Comparison of ENCODE assay signal across 7 cellular contexts in genomic region chr5:1789838-1790462, GRCh38. TPM values are rescaled to one million over a fixed set of nuclear protein-coding genes. Genes with fewer than 3 reads are reported as not detected.
A peak's percentile ranks its signal among the peaks of the same experiment; 100 is the strongest.
DNase-seq lines count a peak whose midpoint lies in the region; ATAC-seq and TF ChIP-seq lines count a peak whose summit lies in the region.

No MANE protein-coding gene starts in this region.

- H3F3A ChIP-seq in PC-9 (ENCODE audit: insufficient read depth, low read depth) (peaks cover 17% of the 10 kb centered on the region; the same call in 1 of the 2 replicates), neural progenitor cell (ENCODE audit: low read depth) (peaks cover 11% of the 10 kb centered on the region)

- H3K9me3 Mint-ChIP-seq in neural progenitor cell: no peaks in the 10 kb centered on the region

- no TSS peak for BruUV-seq in PC-9 (replicated peaks; lab: Mats Ljungman, UMichigan)

- ATAC-seq in left lobe of liver (no peak), GM21576 (IDR thresholded peaks at IDR 0.05; ENCODE audit: unreplicated experiment) (no peak), HG02588 (IDR thresholded peaks at IDR 0.05; ENCODE audit: unreplicated experiment) (no peak)

- peaks cover 11% of the 10 kb centered on the region for H3K4me1 ChIP-seq in PC-9 (replicated peaks; ENCODE audit: insufficient read depth)
- peaks cover 13% of the 10 kb centered on the region for H3K4me1 ChIP-seq in neural progenitor cell

- H3K27ac ChIP-seq in PC-9 (no peak overlapping the region), neural progenitor cell (no peak overlapping the region)

- H3K4me1 Mint-ChIP-seq in neural progenitor cell: peaks cover 18% of the 10 kb centered on the region

- CTCF ChIA-PET in PC-9 (lab: Charles Lee): no interaction called here

- peak; percentile 57 for DNase-seq in GM03348 (ENCODE audit: low spot score)
- DNase-seq in PC-9: peak in 1 of 2 experiments; percentile 64
- peak; percentile 34 for DNase-seq in dedifferentiated amniotic fluid mesenchymal stem cell (ENCODE audit: extremely low spot score)
- DNase-seq in neural progenitor cell (ENCODE audit: low spot score): no peak
- no peak for DNase-seq in left lobe of liver (ENCODE audit: low spot score)

- no peaks in the 10 kb centered on the region for H3K9me3 ChIP-seq in PC-9 (ENCODE audit: insufficient read depth, low read depth)
- no peaks in the 10 kb centered on the region for H3K9me3 ChIP-seq in neural progenitor cell (ENCODE audit: low read depth)

- no peak overlapping the region for H3K27ac Mint-ChIP-seq in neural progenitor cell

- H3K79me2 ChIP-seq in PC-9 (ENCODE audit: low read depth) (no peaks in the 10 kb centered on the region), neural progenitor cell (ENCODE audit: low read depth) (no peaks in the 10 kb centered on the region)

- POLR2A ChIA-PET in PC-9 (lab: Charles Lee; ENCODE audit: unreplicated experiment): no interaction called here

- H2AFZ ChIP-seq in PC-9: peak overlapping the region; percentile 53
- H2AFZ ChIP-seq in neural progenitor cell (replicated peaks): peak overlapping the region; percentile 71

- peak overlapping the region; percentile 66 for H3K4me2 ChIP-seq in PC-9
- H3K4me2 ChIP-seq in neural progenitor cell: no peak overlapping the region

- H3K36me3 ChIP-seq in PC-9 (ENCODE audit: low read depth) (no peaks in the 10 kb centered on the region), neural progenitor cell (no peaks in the 10 kb centered on the region)

- H3K27me3 ChIP-seq in PC-9 (ENCODE audit: insufficient read depth, low read depth): peaks cover 35% of the 10 kb centered on the region
- no peaks in the 10 kb centered on the region for H3K27me3 ChIP-seq in neural progenitor cell

- H3K4me3 ChIP-seq in PC-9 (peak overlapping the region; percentile 35), neural progenitor cell (no peak overlapping the region)

- no peaks in the 10 kb centered on the region for H3K9me2 ChIP-seq in PC-9 (ENCODE audit: insufficient read depth)

- peaks cover 3% of the 10 kb centered on the region for H3K27me3 Mint-ChIP-seq in neural progenitor cell (ENCODE audit: insufficient read depth, low read depth)

- intact Hi-C loops in PC-9 (cut with micrococcal nuclease; ENCODE audit: unreplicated experiment): no loop called here

- TF ChIP-seq CTCF in PC-9 (conservative IDR thresholded peaks at IDR 0.05): no peak
- TF ChIP-seq CTCF in neural progenitor cell (IDR thresholded peaks at IDR 0.05): no peak

- no peaks in the 10 kb centered on the region for H3K36me3 Mint-ChIP-seq in neural progenitor cell

- no peak overlapping the region for H3K4me3 Mint-ChIP-seq in neural progenitor cell

- H4K20me1 ChIP-seq in PC-9 (ENCODE audit: insufficient read depth): no peaks in the 10 kb centered on the region
- no peaks in the 10 kb centered on the region for H4K20me1 ChIP-seq in neural progenitor cell (ENCODE audit: low read depth)

- H3K9ac ChIP-seq in neural progenitor cell: no peak overlapping the region

RNA-seq across cellular contexts. Expression of gene MRPL36, which starts 9.7 kb away (rescaled TPM):
- total RNA-seq in PC-9 (2021) (143 and 145 TPM in 2 replicates), neural progenitor cell (ENCODE audit: low replicate concordance) (22.2 and 30.2 TPM in 2 replicates), left lobe of liver (31.1 TPM)

RNA-seq across cellular contexts. Expression of gene NDUFS6, which starts 11.3 kb away (rescaled TPM):
- total RNA-seq in PC-9 (2021) (153 and 163 TPM in 2 replicates), neural progenitor cell (ENCODE audit: low replicate concordance) (54.2 TPM in 2 replicates), left lobe of liver (27.0 TPM)

Comparison
In these comparisons a context has a peak if more than half of its experiments do, and no peak if none do; other contexts are left out.
1. DNase-seq: peak in GM03348 (single experiment) and dedifferentiated amniotic fluid mesenchymal stem cell (single experiment); none in neural progenitor cell (single experiment) and left lobe of liver (single experiment).